ENCODE assay signal across 28 cellular contexts in the genomic region with DNA sequence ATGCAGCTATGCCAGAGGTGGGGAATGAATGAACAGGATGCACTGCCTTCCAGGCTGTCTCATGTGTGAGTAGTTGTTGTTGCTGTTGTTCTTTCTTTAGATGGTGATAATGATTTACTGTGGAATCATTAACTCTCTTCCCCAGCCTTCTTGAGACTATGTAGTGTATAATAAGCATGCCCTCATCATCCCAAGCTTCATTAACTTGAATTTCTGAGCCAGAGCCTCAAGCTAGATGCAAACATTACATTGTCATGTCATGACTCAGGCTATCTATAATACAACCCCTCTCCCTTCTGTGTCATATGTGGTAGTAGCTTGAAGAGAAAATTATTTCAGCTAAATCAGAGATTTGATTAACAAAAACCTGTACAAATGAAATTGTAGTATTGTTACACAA. TPM values are rescaled to one million over a fixed set of nuclear protein-coding genes. Genes with fewer than 3 reads are reported as not detected.
DNase-seq lines count a peak whose midpoint lies in the region; FAIRE-seq and TF ChIP-seq lines count a peak whose summit lies in the region.
"Had no signal": no experiment of that assay in that cellular context is flagged by ENCODE, and none has a peak within 500 bp of the region (broad histone marks: within the 10 kb centered on the region; RNA-seq: fewer than 3 reads in every experiment).

No MANE protein-coding gene starts in this region.

- no peaks in the 10 kb centered on the region for H3K36me3 ChIP-seq in small intestine (ENCODE audit: control insufficient read depth in 2 of 2, insufficient read depth in 2 of 2, low read length in 2 of 2)
- H3K36me3 ChIP-seq: gastrocnemius medialis had no signal

- H3K27me3 ChIP-seq in small intestine (ENCODE audit: control insufficient read depth in 2 of 2, insufficient read depth in 2 of 2, low read length in 2 of 2), result no peaks in the 10 kb centered on the region
- H3K27me3 ChIP-seq: gastrocnemius medialis had no signal

- no peaks in the 10 kb centered on the region for H3K4me1 ChIP-seq in small intestine (ENCODE audit: control insufficient read depth in 2 of 2, insufficient read depth in 1 of 2, low read depth in 1 of 2, low read length in 1 of 2)
- H3K4me1 ChIP-seq: gastrocnemius medialis had no signal

- no peak for TF ChIP-seq POLR2A in H54 (IDR thresholded peaks at IDR 0.05; ENCODE audit: low read depth, low read length)

- no peaks in the 10 kb centered on the region for H3K9me3 ChIP-seq in small intestine (ENCODE audit: control insufficient read depth, low read depth)
- H3K9me3 ChIP-seq: gastrocnemius medialis had no signal

- H3K4me3 ChIP-seq in small intestine (ENCODE audit: low read depth in 1 of 2, low read length in 2 of 2), result no peak overlapping the region
- H3K4me3 ChIP-seq: gastrocnemius medialis had no signal

- FAIRE-seq in H54 (lab: Jason Lieb, UNC), result peak; percentile 95
- FAIRE-seq in small intestine (lab: Jason Lieb, UNC), result no peak

- H3K27ac ChIP-seq in small intestine (ENCODE audit: low read depth in 1 of 2, low read length in 1 of 2), result no peak overlapping the region
- H3K27ac ChIP-seq: C4-2B, gastrocnemius medialis, VCaP had no signal

- DNase-seq in H54 (ENCODE audit: insufficient read length, low spot score) (no peak), RPMI7951 (ENCODE audit: low read depth) (peak; percentile 67), fibroblast of peridontal ligament (ENCODE audit: extremely low read depth) (peak; percentile 43), renal cortical epithelial cell (ENCODE audit: low read depth) (peak; percentile 84), NCI-H2171 (lab: John Stamatoyannopoulos, UW) (no peak), small intestine (no peak)
- no peak for DNase-seq in activated effector memory CD4-positive, alpha-beta T cell treated with anti-CD3 and anti-CD28 coated beads, Interleukin-2, amount 50 U/mL, for 16 hours
- DNase-seq: activated CD4-positive, alpha-beta T cell treated with anti-CD3 and anti-CD28 coated beads for 4 hours; activated CD8-positive, alpha-beta T cell treated with anti-CD3 and anti-CD28 coated beads, Interleukin-2, amount 10 ng/mL, durations not matched to agents 7 days and 5 days; activated naive CD4-positive, alpha-beta T cell treated with anti-CD3 and anti-CD28 coated beads, Interleukin-2, amount 50 U/mL, for 16 hours; amniotic stem cell; COR-L47; DMS53; gastrocnemius medialis; GF-D8; KG1; left colon; MM.1S; NCI-H1417; NCI-H2029 treated with DMSO at 0.1 percent for 48 hours; NCI-H2227 treated with DMSO at 0.1 percent for 48 hours; NCI-H69; SIG-M5; T-helper 9 cell; trophoblast cell had no signal

RNA-seq across cellular contexts. Expression of a gene that starts 10.0 kb away (rescaled TPM):
- total RNA-seq in RPMI7951 (2014; rRNA removed; shearing (Covaris generic)), result 24.4 and 25.1 TPM in 2 replicates
- total RNA-seq in renal cortical epithelial cell, result 1.5 and 2.3 TPM in 2 replicates
- 1 to 10 TPM in 1 of 3 donors, not detected in 2; 1.6 TPM for polyA plus RNA-seq in small intestine
- total RNA-seq: activated CD8-positive, alpha-beta T cell treated with anti-CD3 and anti-CD28 coated beads, Interleukin-2, amount 10 ng/mL, durations not matched to agents 7 days and 5 days; activated T-helper 17 cell treated with anti-CD3 and anti-CD28 coated beads, Interleukin-2, amount 50 U/mL, for 72 hours had no signal

Comparison
In these comparisons a context has a peak if more than half of its experiments do, and no peak if none do; other contexts are left out.
1. DNase-seq: peak in RPMI7951 (single experiment), fibroblast of peridontal ligament (single experiment) and renal cortical epithelial cell (single experiment); none in H54 (single experiment), NCI-H2171 (single experiment), activated effector memory CD4-positive, alpha-beta T cell treated with anti-CD3 and anti-CD28 coated beads, Interleukin-2, amount 50 U/mL, for 16 hours (single experiment) and small intestine (single experiment).